1 cellular context compared by ENCODE assay signal in the genomic region with DNA sequence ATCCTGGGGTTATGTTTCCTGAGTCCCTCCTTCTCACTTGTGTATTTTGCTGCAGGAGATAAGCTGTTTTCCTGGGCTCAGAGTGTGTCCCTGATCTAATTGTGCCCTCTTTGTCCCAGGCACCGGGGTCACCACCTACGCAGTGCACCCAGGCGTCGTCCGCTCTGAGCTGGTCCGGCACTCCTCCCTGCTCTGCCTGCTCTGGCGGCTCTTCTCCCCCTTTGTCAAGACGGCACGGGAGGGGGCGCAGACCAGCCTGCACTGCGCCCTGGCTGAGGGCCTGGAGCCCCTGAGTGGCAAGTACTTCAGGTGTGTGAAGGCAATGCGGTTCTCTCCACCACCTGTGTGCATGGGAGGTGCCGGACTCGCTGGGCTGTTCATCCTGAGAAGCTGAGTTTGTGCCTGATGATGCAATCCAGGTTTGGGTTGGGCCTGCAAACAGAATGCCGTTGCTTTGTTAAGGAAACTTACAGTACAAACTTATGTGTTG.
TF ChIP-seq lines count a peak whose summit lies in the region.

No MANE protein-coding gene starts in this region.

TF ChIP-seq in HepG2, 621 proteins besides CTCF, POLR2A, EP300 and RAD21 (continued from another document and continues in another):
- TF ChIP-seq, protein P1, sequence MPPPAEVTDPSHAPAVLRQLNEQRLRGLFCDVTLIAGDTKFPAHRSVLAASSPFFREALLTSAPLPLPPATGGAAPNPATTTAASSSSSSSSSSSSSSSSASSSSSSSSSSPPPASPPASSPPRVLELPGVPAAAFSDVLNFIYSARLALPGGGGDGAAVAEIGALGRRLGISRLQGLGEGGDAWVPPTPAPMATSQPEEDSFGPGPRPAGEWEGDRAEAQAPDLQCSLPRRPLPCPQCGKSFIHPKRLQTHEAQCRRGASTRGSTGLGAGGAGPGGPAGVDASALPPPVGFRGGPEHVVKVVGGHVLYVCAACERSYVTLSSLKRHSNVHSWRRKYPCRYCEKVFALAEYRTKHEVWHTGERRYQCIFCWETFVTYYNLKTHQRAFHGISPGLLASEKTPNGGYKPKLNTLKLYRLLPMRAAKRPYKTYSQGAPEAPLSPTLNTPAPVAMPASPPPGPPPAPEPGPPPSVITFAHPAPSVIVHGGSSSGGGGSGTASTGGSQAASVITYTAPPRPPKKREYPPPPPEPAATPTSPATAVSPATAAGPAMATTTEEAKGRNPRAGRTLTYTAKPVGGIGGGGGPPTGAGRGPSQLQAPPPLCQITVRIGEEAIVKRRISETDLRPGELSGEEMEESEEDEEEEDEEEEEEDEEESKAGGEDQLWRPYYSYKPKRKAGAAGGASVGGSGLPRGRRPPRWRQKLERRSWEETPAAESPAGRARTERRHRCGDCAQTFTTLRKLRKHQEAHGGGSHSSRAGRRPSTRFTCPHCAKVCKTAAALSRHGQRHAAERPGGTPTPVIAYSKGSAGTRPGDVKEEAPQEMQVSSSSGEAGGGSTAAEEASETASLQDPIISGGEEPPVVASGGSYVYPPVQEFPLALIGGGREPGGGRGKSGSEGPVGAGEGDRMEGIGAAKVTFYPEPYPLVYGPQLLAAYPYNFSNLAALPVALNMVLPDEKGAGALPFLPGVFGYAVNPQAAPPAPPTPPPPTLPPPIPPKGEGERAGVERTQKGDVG (CRISPR knock-in tag; IDR thresholded peaks at IDR 0.05; ENCODE audit: borderline replicate concordance): 0 out of 2 replicates have a peak, but pooled peaks have one; percentile 53
- TF ChIP-seq SP2 (CRISPR knock-in tag; IDR thresholded peaks at IDR 0.05): no peak
- TF ChIP-seq ZNF672 (CRISPR knock-in tag; IDR thresholded peaks at IDR 0.05): no peak
- TF ChIP-seq, protein P2, sequence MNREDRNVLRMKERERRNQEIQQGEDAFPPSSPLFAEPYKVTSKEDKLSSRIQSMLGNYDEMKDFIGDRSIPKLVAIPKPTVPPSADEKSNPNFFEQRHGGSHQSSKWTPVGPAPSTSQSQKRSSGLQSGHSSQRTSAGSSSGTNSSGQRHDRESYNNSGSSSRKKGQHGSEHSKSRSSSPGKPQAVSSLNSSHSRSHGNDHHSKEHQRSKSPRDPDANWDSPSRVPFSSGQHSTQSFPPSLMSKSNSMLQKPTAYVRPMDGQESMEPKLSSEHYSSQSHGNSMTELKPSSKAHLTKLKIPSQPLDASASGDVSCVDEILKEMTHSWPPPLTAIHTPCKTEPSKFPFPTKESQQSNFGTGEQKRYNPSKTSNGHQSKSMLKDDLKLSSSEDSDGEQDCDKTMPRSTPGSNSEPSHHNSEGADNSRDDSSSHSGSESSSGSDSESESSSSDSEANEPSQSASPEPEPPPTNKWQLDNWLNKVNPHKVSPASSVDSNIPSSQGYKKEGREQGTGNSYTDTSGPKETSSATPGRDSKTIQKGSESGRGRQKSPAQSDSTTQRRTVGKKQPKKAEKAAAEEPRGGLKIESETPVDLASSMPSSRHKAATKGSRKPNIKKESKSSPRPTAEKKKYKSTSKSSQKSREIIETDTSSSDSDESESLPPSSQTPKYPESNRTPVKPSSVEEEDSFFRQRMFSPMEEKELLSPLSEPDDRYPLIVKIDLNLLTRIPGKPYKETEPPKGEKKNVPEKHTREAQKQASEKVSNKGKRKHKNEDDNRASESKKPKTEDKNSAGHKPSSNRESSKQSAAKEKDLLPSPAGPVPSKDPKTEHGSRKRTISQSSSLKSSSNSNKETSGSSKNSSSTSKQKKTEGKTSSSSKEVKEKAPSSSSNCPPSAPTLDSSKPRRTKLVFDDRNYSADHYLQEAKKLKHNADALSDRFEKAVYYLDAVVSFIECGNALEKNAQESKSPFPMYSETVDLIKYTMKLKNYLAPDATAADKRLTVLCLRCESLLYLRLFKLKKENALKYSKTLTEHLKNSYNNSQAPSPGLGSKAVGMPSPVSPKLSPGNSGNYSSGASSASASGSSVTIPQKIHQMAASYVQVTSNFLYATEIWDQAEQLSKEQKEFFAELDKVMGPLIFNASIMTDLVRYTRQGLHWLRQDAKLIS (CRISPR knock-in tag; IDR thresholded peaks at IDR 0.05): no peak
- no peak for TF ChIP-seq ZNF839 (CRISPR knock-in tag; IDR thresholded peaks at IDR 0.05; ENCODE audit: borderline replicate concordance)
- TF ChIP-seq, protein P3, sequence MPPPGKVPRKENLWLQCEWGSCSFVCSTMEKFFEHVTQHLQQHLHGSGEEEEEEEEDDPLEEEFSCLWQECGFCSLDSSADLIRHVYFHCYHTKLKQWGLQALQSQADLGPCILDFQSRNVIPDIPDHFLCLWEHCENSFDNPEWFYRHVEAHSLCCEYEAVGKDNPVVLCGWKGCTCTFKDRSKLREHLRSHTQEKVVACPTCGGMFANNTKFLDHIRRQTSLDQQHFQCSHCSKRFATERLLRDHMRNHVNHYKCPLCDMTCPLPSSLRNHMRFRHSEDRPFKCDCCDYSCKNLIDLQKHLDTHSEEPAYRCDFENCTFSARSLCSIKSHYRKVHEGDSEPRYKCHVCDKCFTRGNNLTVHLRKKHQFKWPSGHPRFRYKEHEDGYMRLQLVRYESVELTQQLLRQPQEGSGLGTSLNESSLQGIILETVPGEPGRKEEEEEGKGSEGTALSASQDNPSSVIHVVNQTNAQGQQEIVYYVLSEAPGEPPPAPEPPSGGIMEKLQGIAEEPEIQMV (CRISPR knock-in tag; IDR thresholded peaks at IDR 0.05; ENCODE audit: low read depth): peak; percentile 77; the same call in 1 of the 2 replicates
- TF ChIP-seq, protein P4, sequence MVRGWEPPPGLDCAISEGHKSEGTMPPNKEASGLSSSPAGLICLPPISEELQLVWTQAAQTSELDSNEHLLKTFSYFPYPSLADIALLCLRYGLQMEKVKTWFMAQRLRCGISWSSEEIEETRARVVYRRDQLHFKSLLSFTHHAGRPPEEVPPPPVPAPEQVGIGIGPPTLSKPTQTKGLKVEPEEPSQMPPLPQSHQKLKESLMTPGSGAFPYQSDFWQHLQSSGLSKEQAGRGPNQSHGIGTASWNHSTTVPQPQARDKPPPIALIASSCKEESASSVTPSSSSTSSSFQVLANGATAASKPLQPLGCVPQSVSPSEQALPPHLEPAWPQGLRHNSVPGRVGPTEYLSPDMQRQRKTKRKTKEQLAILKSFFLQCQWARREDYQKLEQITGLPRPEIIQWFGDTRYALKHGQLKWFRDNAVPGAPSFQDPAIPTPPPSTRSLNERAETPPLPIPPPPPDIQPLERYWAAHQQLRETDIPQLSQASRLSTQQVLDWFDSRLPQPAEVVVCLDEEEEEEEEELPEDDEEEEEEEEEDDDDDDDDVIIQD (CRISPR knock-in tag; IDR thresholded peaks at IDR 0.05; ENCODE audit: low read depth): no peak
- peak; percentile 65; the same call in 1 of the 2 replicates for TF ChIP-seq ZNF768 (CRISPR knock-in tag; IDR thresholded peaks at IDR 0.05)
- TF ChIP-seq, protein P5, sequence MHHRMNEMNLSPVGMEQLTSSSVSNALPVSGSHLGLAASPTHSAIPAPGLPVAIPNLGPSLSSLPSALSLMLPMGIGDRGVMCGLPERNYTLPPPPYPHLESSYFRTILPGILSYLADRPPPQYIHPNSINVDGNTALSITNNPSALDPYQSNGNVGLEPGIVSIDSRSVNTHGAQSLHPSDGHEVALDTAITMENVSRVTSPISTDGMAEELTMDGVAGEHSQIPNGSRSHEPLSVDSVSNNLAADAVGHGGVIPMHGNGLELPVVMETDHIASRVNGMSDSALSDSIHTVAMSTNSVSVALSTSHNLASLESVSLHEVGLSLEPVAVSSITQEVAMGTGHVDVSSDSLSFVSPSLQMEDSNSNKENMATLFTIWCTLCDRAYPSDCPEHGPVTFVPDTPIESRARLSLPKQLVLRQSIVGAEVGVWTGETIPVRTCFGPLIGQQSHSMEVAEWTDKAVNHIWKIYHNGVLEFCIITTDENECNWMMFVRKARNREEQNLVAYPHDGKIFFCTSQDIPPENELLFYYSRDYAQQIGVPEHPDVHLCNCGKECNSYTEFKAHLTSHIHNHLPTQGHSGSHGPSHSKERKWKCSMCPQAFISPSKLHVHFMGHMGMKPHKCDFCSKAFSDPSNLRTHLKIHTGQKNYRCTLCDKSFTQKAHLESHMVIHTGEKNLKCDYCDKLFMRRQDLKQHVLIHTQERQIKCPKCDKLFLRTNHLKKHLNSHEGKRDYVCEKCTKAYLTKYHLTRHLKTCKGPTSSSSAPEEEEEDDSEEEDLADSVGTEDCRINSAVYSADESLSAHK (CRISPR knock-in tag; IDR thresholded peaks at IDR 0.05; ENCODE audit: borderline replicate concordance): no peak
- TF ChIP-seq ZNF333 (CRISPR knock-in tag; IDR thresholded peaks at IDR 0.05; ENCODE audit: borderline replicate concordance): peak; percentile 50; the same call in 1 of the 2 replicates
- peak; percentile 54 for TF ChIP-seq KMT2B (CRISPR knock-in tag; IDR thresholded peaks at IDR 0.05)
- TF ChIP-seq AGO2 (optimal IDR thresholded peaks at IDR 0.05; ENCODE audit: low read depth, low read length): no peak
- TF ChIP-seq, protein P6, sequence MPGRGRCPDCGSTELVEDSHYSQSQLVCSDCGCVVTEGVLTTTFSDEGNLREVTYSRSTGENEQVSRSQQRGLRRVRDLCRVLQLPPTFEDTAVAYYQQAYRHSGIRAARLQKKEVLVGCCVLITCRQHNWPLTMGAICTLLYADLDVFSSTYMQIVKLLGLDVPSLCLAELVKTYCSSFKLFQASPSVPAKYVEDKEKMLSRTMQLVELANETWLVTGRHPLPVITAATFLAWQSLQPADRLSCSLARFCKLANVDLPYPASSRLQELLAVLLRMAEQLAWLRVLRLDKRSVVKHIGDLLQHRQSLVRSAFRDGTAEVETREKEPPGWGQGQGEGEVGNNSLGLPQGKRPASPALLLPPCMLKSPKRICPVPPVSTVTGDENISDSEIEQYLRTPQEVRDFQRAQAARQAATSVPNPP (CRISPR knock-in tag; IDR thresholded peaks at IDR 0.05): no peak
- TF ChIP-seq PTBP1 (IDR thresholded peaks at IDR 0.05; ENCODE audit: low read depth, low read length, poor library complexity, severe bottlenecking): no peak
- no peak for TF ChIP-seq SNAI1 (CRISPR knock-in tag; IDR thresholded peaks at IDR 0.05; ENCODE audit: borderline replicate concordance)
- peak; percentile 77 for TF ChIP-seq SAP130 (CRISPR knock-in tag; IDR thresholded peaks at IDR 0.05; ENCODE audit: low read depth)
- TF ChIP-seq TP53 (CRISPR knock-in tag; conservative IDR thresholded peaks at IDR 0.05): no peak
- TF ChIP-seq ZNF883 (CRISPR knock-in tag; IDR thresholded peaks at IDR 0.05; ENCODE audit: not compliant biosample characterization): peak; percentile 59
- peak; percentile 81 for TF ChIP-seq ZNF543 (CRISPR knock-in tag; IDR thresholded peaks at IDR 0.05)
- TF ChIP-seq ZNF616 (CRISPR knock-in tag; IDR thresholded peaks at IDR 0.05; ENCODE audit: low read depth): 0 out of 2 replicates have a peak, but pooled peaks have one; percentile 29
- TF ChIP-seq ZNF432 (CRISPR knock-in tag; IDR thresholded peaks at IDR 0.05; ENCODE audit: borderline replicate concordance): no peak
- peak; percentile 8; the same call in 1 of the 2 replicates for TF ChIP-seq FOXO1 (CRISPR knock-in tag; IDR thresholded peaks at IDR 0.05)
- TF ChIP-seq ZNF557 (CRISPR knock-in tag; IDR thresholded peaks at IDR 0.05): no peak
- TF ChIP-seq ZNF232 (CRISPR knock-in tag; IDR thresholded peaks at IDR 0.05; ENCODE audit: borderline replicate concordance): no peak
- TF ChIP-seq FOXC1 (CRISPR knock-in tag; IDR thresholded peaks at IDR 0.05; ENCODE audit: borderline replicate concordance): peak; percentile 67; the same call in 1 of the 2 replicates
- TF ChIP-seq ZNF143 (CRISPR knock-in tag; IDR thresholded peaks at IDR 0.05): peak; percentile 51; the same call in 1 of the 2 replicates
- TF ChIP-seq HNRNPUL1 (IDR thresholded peaks at IDR 0.05; ENCODE audit: low read depth, low read length): no peak
- TF ChIP-seq, protein P7, sequence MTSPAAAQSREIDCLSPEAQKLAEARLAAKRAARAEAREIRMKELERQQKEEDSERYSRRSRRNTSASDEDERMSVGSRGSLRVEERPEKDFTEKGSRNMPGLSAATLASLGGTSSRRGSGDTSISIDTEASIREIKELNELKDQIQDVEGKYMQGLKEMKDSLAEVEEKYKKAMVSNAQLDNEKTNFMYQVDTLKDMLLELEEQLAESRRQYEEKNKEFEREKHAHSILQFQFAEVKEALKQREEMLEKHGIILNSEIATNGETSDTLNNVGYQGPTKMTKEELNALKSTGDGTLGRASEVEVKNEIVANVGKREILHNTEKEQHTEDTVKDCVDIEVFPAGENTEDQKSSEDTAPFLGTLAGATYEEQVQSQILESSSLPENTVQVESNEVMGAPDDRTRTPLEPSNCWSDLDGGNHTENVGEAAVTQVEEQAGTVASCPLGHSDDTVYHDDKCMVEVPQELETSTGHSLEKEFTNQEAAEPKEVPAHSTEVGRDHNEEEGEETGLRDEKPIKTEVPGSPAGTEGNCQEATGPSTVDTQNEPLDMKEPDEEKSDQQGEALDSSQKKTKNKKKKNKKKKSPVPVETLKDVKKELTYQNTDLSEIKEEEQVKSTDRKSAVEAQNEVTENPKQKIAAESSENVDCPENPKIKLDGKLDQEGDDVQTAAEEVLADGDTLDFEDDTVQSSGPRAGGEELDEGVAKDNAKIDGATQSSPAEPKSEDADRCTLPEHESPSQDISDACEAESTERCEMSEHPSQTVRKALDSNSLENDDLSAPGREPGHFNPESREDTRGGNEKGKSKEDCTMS (CRISPR knock-in tag; conservative IDR thresholded peaks at IDR 0.05): no peak
- TF ChIP-seq ZNF335 (CRISPR knock-in tag; IDR thresholded peaks at IDR 0.05): peak; percentile 68; the same call in 1 of the 2 replicates
- TF ChIP-seq, protein P8, sequence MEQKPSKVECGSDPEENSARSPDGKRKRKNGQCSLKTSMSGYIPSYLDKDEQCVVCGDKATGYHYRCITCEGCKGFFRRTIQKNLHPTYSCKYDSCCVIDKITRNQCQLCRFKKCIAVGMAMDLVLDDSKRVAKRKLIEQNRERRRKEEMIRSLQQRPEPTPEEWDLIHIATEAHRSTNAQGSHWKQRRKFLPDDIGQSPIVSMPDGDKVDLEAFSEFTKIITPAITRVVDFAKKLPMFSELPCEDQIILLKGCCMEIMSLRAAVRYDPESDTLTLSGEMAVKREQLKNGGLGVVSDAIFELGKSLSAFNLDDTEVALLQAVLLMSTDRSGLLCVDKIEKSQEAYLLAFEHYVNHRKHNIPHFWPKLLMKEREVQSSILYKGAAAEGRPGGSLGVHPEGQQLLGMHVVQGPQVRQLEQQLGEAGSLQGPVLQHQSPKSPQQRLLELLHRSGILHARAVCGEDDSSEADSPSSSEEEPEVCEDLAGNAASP (CRISPR knock-in tag; IDR thresholded peaks at IDR 0.05; ENCODE audit: borderline replicate concordance): 0 out of 2 replicates have a peak, but pooled peaks have one; percentile 31
- TF ChIP-seq CEBPG (CRISPR knock-in tag; IDR thresholded peaks at IDR 0.05): peak; percentile 98
- TF ChIP-seq, protein P9, sequence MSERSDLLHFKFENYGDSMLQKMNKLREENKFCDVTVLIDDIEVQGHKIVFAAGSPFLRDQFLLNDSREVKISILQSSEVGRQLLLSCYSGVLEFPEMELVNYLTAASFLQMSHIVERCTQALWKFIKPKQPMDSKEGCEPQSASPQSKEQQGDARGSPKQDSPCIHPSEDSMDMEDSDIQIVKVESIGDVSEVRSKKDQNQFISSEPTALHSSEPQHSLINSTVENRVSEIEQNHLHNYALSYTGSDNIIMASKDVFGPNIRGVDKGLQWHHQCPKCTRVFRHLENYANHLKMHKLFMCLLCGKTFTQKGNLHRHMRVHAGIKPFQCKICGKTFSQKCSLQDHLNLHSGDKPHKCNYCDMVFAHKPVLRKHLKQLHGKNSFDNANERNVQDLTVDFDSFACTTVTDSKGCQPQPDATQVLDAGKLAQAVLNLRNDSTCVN (CRISPR knock-in tag; IDR thresholded peaks at IDR 0.05; ENCODE audit: borderline replicate concordance): 0 out of 2 replicates have a peak, but pooled peaks have one; percentile 39
- TF ChIP-seq, protein P10, sequence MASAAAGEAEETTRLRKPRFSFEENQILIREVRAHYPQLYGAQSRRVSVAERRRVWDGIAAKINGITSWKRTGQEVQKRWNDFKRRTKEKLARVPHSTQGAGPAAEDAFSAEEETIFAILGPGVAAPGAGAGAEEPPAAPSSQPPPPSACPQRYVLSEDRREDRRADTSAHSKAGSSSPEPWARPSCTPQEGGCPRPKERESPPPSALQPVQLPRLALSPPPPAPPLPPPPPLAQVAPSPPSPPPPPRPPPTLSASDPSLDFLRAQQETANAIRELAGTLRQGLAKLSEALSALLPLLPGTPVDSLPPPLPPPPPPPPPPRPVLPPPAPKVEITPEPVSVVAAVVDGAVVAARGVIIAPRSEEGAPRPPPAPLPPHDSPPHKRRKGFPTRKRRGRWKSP (CRISPR knock-in tag; IDR thresholded peaks at IDR 0.05): 0 out of 2 replicates have a peak, but pooled peaks have one; percentile 70
